In the genomic region with DNA sequence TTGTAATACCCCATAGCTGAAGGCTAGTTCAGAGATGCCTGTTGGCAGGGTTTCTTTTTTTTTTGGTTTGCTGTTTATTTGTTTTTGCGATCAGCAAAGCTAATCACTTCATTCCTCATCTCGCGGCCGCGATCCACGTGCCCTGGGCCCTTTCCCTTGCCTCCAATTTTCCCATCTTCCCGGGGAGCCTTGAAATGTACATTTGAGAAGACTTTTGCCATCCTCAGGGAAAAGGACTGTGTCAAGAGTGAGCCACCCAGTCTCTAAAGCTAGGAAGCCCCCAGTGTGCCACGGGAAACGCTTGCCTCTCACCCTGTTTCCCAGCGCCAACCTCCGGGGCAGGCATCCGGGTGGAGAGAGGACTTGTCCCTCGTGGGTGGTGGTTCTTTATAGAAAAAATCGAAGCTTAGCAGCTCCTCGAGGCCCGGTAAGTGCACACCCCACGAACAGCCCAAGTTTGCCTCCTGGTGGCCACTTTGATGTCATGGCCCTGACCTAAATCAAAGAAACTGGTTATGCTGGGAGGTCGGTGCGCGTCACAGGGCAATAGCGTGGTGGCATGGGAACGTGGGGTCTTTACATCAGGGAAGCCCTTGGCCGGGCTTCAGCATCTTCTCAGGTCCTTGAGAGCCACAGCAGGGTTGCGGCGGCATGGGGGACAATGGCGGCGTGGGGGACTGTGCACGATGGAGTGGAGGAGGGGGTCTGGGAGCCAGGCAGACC, we compare ENCODE assay signal across 8 cellular contexts. TPM values are rescaled to one million over a fixed set of nuclear protein-coding genes. Genes with fewer than 3 reads are reported as not detected.
DNase-seq lines count a peak whose midpoint lies in the region; ATAC-seq and TF ChIP-seq lines count a peak whose summit lies in the region.

No MANE protein-coding gene starts in this region.

- no peak overlapping the region for H3K4me3 ChIP-seq in retinal pigment epithelial cell (ENCODE audit: low read length)

- H3K27me3 Mint-ChIP-seq in CD4-positive, alpha-beta T cell, result no peaks in the 10 kb centered on the region
- peaks cover 7% of the 10 kb centered on the region for H3K27me3 Mint-ChIP-seq in activated T-cell treated with anti-CD3 and anti-CD28 coated beads, Interleukin-2, amount 50 U/mL, for 72 hours (ENCODE audit: low read depth)

- POLR2A ChIA-PET in CD4-positive, alpha-beta T cell (lab: Charles Lee), result no interaction called here

- no peak overlapping the region for H3K27ac ChIP-seq in CD4-positive, alpha-beta T cell (ENCODE audit: low read depth, low read length)

- CTCF ChIA-PET in CD4-positive, alpha-beta T cell (lab: Charles Lee), result interaction anchor here (0.6 to 1.4 kb wide), 6 partner anchors 9 to 431 kb away, joined by 3 to 12 read pairs (median 3); no protein-coding TSS in a partner anchor

- H3K36me3 Mint-ChIP-seq in CD4-positive, alpha-beta T cell (ENCODE audit: low read depth), result peaks cover 18% of the 10 kb centered on the region
- H3K36me3 Mint-ChIP-seq in activated T-cell treated with anti-CD3 and anti-CD28 coated beads, Interleukin-2, amount 50 U/mL, for 72 hours (ENCODE audit: insufficient read depth in 2 of 2), result no peaks in the 10 kb centered on the region

- H3K27ac Mint-ChIP-seq in CD4-positive, alpha-beta T cell, result no peak overlapping the region
- no peak overlapping the region for H3K27ac Mint-ChIP-seq in activated T-cell treated with anti-CD3 and anti-CD28 coated beads, Interleukin-2, amount 50 U/mL, for 72 hours

- intact Hi-C loops in CD4-positive, alpha-beta T cell (cut with DNase I, micrococcal nuclease), result loop anchor here (1.0 to 10.0 kb wide), 2 partner anchors 56 to 181 kb away; no protein-coding TSS in a partner anchor
- intact Hi-C loops in head of caudate nucleus (cut with DNase I), result no loop called here

- H3K9me3 ChIP-seq in CD4-positive, alpha-beta T cell (ENCODE audit: control insufficient read depth, low read length), result no peaks in the 10 kb centered on the region

- no peaks in the 10 kb centered on the region for H3K9me3 Mint-ChIP-seq in CD4-positive, alpha-beta T cell
- H3K9me3 Mint-ChIP-seq in activated T-cell treated with anti-CD3 and anti-CD28 coated beads, Interleukin-2, amount 50 U/mL, for 72 hours, result no peaks in the 10 kb centered on the region

- no peak overlapping the region for H3K4me3 Mint-ChIP-seq in CD4-positive, alpha-beta T cell
- no peak overlapping the region for H3K4me3 Mint-ChIP-seq in activated T-cell treated with anti-CD3 and anti-CD28 coated beads, Interleukin-2, amount 50 U/mL, for 72 hours

- no peaks in the 10 kb centered on the region for H3K27me3 ChIP-seq in CD4-positive, alpha-beta T cell (ENCODE audit: control insufficient read depth, insufficient read depth, low read length)

- H3K4me1 Mint-ChIP-seq in CD4-positive, alpha-beta T cell (ENCODE audit: low read depth), result peaks cover 19% of the 10 kb centered on the region
- H3K4me1 Mint-ChIP-seq in activated T-cell treated with anti-CD3 and anti-CD28 coated beads, Interleukin-2, amount 50 U/mL, for 72 hours (ENCODE audit: low read depth), result peaks cover 9% of the 10 kb centered on the region

- DNase-seq in CD4-positive, alpha-beta T cell, result peak in 9 of 10 experiments; percentile 6 to 37 (median 30)
- DNase-seq in HT-29 (ENCODE audit: low spot score) (peak; percentile 56), head of caudate nucleus (peak in 30 of 42 donors; percentile 15 to 57 (median 36)), retinal pigment epithelial cell (ENCODE audit: low read depth) (no peak), GF-D8 (lab: John Stamatoyannopoulos, UW) (no peak), T1000 (lab: John Stamatoyannopoulos, UW) (no peak)
- DNase-seq in activated T-cell treated with anti-CD3 and anti-CD28 coated beads, Interleukin-2, amount 50 U/mL, for 72 hours, result peak; percentile 6 to 16

- no peak for TF ChIP-seq CTCF in CD4-positive, alpha-beta T cell (IDR thresholded peaks at IDR 0.05)
- TF ChIP-seq CTCF in retinal pigment epithelial cell (conservative IDR thresholded peaks at IDR 0.05; ENCODE audit: low read depth, low read length), result peak; percentile 58

- ATAC-seq in CD4-positive, alpha-beta T cell (ENCODE audit: poor library complexity), result peak; percentile 62
- ATAC-seq in activated T-cell treated with anti-CD3 and anti-CD28 coated beads, Interleukin-2, amount 50 U/mL, for 72 hours (replicated peaks in 1 of 2), result peak in 1 of 2 donors; percentile 43
- ATAC-seq in HG03469 (IDR thresholded peaks at IDR 0.05; ENCODE audit: unreplicated experiment), result no peak

RNA-seq across cellular contexts. Expression of a gene that starts 42.0 kb away (rescaled TPM):
- total RNA-seq in CD4-positive, alpha-beta T cell, result 1 to 10 TPM; 3.2 to 3.7 TPM
- total RNA-seq in HT-29 (2014; rRNA removed; shearing (Covaris generic)), result 2.0 and 3.4 TPM in 2 replicates
- 10 to 100 TPM; 11.3 to 11.8 TPM for total RNA-seq in activated T-cell treated with anti-CD3 and anti-CD28 coated beads, Interleukin-2, amount 50 U/mL, for 72 hours

Comparison
In these comparisons a context has a peak if more than half of its experiments do, and no peak if none do; other contexts are left out.
1. DNase-seq: peak in CD4-positive, alpha-beta T cell (9 of 10), HT-29 (single experiment), activated T-cell treated with anti-CD3 and anti-CD28 coated beads, Interleukin-2, amount 50 U/mL, for 72 hours (2 of 2) and head of caudate nucleus (30 of 42); none in retinal pigment epithelial cell (single experiment), GF-D8 (single experiment) and T1000 (single experiment).